ENCODE assay signal across 12 cellular contexts in the genomic region with DNA sequence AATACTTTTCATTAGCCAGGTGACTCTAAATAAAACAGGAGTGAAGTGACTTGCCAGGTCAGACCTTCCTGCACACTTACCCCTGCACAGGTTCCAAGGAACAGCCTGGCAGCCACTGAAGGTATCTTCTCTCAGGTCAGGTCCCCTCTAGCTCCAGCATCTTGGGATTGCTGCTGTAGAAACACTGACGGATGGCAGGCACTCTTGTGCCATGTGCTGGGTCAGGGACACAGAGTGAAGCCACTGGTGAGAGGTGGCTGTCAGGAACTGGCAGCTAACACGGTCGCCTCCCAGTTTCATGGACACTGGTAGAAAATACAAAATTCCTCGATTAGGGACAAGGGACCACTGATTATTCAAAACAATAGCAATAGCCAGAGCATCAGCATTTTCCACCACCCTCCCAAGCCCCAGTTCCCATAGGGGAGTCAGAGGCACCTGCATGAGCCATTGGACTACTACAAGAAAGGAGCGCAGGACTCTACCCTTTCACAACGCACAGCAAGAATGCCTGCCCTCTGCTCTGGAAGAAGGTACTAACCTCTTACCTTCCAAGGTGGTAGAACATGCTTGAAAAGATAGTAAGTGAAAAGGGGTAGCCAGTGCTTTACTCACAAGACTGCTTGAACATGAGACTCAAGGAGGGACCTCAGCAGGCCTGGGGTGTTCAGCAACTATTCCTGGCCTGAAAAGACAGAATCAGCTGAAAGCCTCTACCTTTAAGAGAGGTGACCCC. TPM values are rescaled to one million over a fixed set of nuclear protein-coding genes. Genes with fewer than 3 reads are reported as not detected.
DNase-seq lines count a peak whose midpoint lies in the region; ATAC-seq lines count a peak whose summit lies in the region.
"Had no signal": no experiment of that assay in that cellular context is flagged by ENCODE, and none has a peak within 500 bp of the region (broad histone marks: within the 10 kb centered on the region; RNA-seq: fewer than 3 reads in every experiment).

No MANE protein-coding gene starts in this region.

- no peaks in the 10 kb centered on the region for H3K9me3 Mint-ChIP-seq in CD8-positive, alpha-beta memory T cell
- no peaks in the 10 kb centered on the region for H3K9me3 Mint-ChIP-seq in activated naive CD8-positive, alpha-beta T cell treated with anti-CD3 and anti-CD28 coated beads, Interleukin-2, amount 50 U/mL, for 24 hours
- H3K9me3 Mint-ChIP-seq in natural killer cell treated with Interleukin-12 subunit alpha and Interleukin-12 subunit beta and Interleukin-15 and Interleukin-18, amount 100 ng/mL, for 72 hours = no peaks in the 10 kb centered on the region

- CTCF ChIA-PET in CD8-positive, alpha-beta memory T cell (lab: Charles Lee) = interaction anchor here (3.1 to 4.8 kb wide), 2 partner anchors 10 to 15 kb away, joined by 13 to 24 read pairs; partner anchors contain the start of gene CCM2

- peaks cover 29% of the 10 kb centered on the region for H3K36me3 ChIP-seq in CD8-positive, alpha-beta memory T cell (ENCODE audit: insufficient read depth, low read length)
- H3K36me3 ChIP-seq in KOPT-K1 (ENCODE audit: insufficient read depth, low read length) = peaks cover 49% of the 10 kb centered on the region

- H3K36me3 Mint-ChIP-seq in CD8-positive, alpha-beta memory T cell = peaks cover 7 to 55% (median 18%) of the 10 kb centered on the region in 3 donors
- H3K36me3 Mint-ChIP-seq in activated naive CD8-positive, alpha-beta T cell treated with anti-CD3 and anti-CD28 coated beads, Interleukin-2, amount 50 U/mL, for 24 hours (ENCODE audit: low read depth) = peaks cover 60% of the 10 kb centered on the region
- H3K36me3 Mint-ChIP-seq in natural killer cell treated with Interleukin-12 subunit alpha and Interleukin-12 subunit beta and Interleukin-15 and Interleukin-18, amount 100 ng/mL, for 72 hours = peaks cover 37% of the 10 kb centered on the region

- peak overlapping the region; percentile 44 to 98 (median 97) for H3K4me3 Mint-ChIP-seq in CD8-positive, alpha-beta memory T cell
- H3K4me3 Mint-ChIP-seq in activated naive CD8-positive, alpha-beta T cell treated with anti-CD3 and anti-CD28 coated beads, Interleukin-2, amount 50 U/mL, for 24 hours = peak overlapping the region; percentile 100
- H3K4me3 Mint-ChIP-seq in natural killer cell treated with Interleukin-12 subunit alpha and Interleukin-12 subunit beta and Interleukin-15 and Interleukin-18, amount 100 ng/mL, for 72 hours = peak overlapping the region; percentile 94

- no peak overlapping the region for H3K4me3 ChIP-seq in CD8-positive, alpha-beta memory T cell (ENCODE audit: low read length)
- H3K4me3 ChIP-seq: Peyer's patch had no signal

- no peak for ATAC-seq in activated naive CD8-positive, alpha-beta T cell treated with anti-CD3 and anti-CD28 coated beads, Interleukin-2, amount 50 U/mL, for 24 hours
- ATAC-seq in natural killer cell treated with Interleukin-12 subunit alpha and Interleukin-12 subunit beta and Interleukin-15 and Interleukin-18, amount 100 ng/mL, for 72 hours = no peak
- ATAC-seq in GM21360 (IDR thresholded peaks at IDR 0.05; ENCODE audit: unreplicated experiment) (no peak), GM18520 (IDR thresholded peaks at IDR 0.05; ENCODE audit: unreplicated experiment) (no peak), HG02623 (IDR thresholded peaks at IDR 0.05; ENCODE audit: unreplicated experiment) (no peak), HG03432 (IDR thresholded peaks at IDR 0.05; ENCODE audit: unreplicated experiment) (no peak)
- ATAC-seq: sciatic nerve had no signal

- peak overlapping the region; percentile 93 to 100 (median 99) for H3K27ac Mint-ChIP-seq in CD8-positive, alpha-beta memory T cell
- H3K27ac Mint-ChIP-seq in activated naive CD8-positive, alpha-beta T cell treated with anti-CD3 and anti-CD28 coated beads, Interleukin-2, amount 50 U/mL, for 24 hours = peak overlapping the region; percentile 99
- H3K27ac Mint-ChIP-seq in natural killer cell treated with Interleukin-12 subunit alpha and Interleukin-12 subunit beta and Interleukin-15 and Interleukin-18, amount 100 ng/mL, for 72 hours = peak overlapping the region; percentile 97 to 99

- H3K9me3 ChIP-seq in CD8-positive, alpha-beta memory T cell (ENCODE audit: low read length) = no peaks in the 10 kb centered on the region
- H3K9me3 ChIP-seq in KOPT-K1 (ENCODE audit: insufficient read depth, low read length, poor library complexity, severe bottlenecking) = no peaks in the 10 kb centered on the region
- H3K9me3 ChIP-seq: Peyer's patch had no signal

- no peak overlapping the region for H3K27ac ChIP-seq in CD8-positive, alpha-beta memory T cell (ENCODE audit: low read depth, low read length)
- peak overlapping the region; percentile 95 for H3K27ac ChIP-seq in KOPT-K1 (ENCODE audit: low read depth, low read length, poor library complexity, severe bottlenecking)

- no peak for DNase-seq in CD8-positive, alpha-beta memory T cell
- DNase-seq in activated naive CD8-positive, alpha-beta T cell treated with anti-CD3 and anti-CD28 coated beads, Interleukin-2, amount 50 U/mL, for 24 hours = no peak
- no peak for DNase-seq in natural killer cell treated with Interleukin-12 subunit alpha and Interleukin-12 subunit beta and Interleukin-15 and Interleukin-18, amount 100 ng/mL, for 72 hours (ENCODE audit: low spot score)
- DNase-seq: EL, NCI-H1105 treated with DMSO at 0.1 percent for 48 hours, Peyer's patch had no signal

- POLR2A ChIA-PET in CD8-positive, alpha-beta memory T cell (lab: Charles Lee) = no interaction called here

- H3K4me1 Mint-ChIP-seq in CD8-positive, alpha-beta memory T cell = peaks cover 73 to 89% (median 83%) of the 10 kb centered on the region in 3 donors
- peaks cover 81% of the 10 kb centered on the region for H3K4me1 Mint-ChIP-seq in activated naive CD8-positive, alpha-beta T cell treated with anti-CD3 and anti-CD28 coated beads, Interleukin-2, amount 50 U/mL, for 24 hours
- H3K4me1 Mint-ChIP-seq in natural killer cell treated with Interleukin-12 subunit alpha and Interleukin-12 subunit beta and Interleukin-15 and Interleukin-18, amount 100 ng/mL, for 72 hours (ENCODE audit: low read depth in 2 of 2) = peaks cover 67 to 81% of the 10 kb centered on the region in 2 donors

- H3K4me1 ChIP-seq in CD8-positive, alpha-beta memory T cell (ENCODE audit: insufficient read depth, low read length) = peaks cover 66% of the 10 kb centered on the region

- no peaks in the 10 kb centered on the region for H3K27me3 ChIP-seq in CD8-positive, alpha-beta memory T cell (ENCODE audit: insufficient read depth, low read length, poor library complexity, severe bottlenecking)
- H3K27me3 ChIP-seq: Peyer's patch had no signal

- H3K27me3 Mint-ChIP-seq in CD8-positive, alpha-beta memory T cell = no peaks in the 10 kb centered on the region
- no peaks in the 10 kb centered on the region for H3K27me3 Mint-ChIP-seq in activated naive CD8-positive, alpha-beta T cell treated with anti-CD3 and anti-CD28 coated beads, Interleukin-2, amount 50 U/mL, for 24 hours
- no peaks in the 10 kb centered on the region for H3K27me3 Mint-ChIP-seq in natural killer cell treated with Interleukin-12 subunit alpha and Interleukin-12 subunit beta and Interleukin-15 and Interleukin-18, amount 100 ng/mL, for 72 hours

RNA-seq across cellular contexts. Expression of gene MYO1G, which starts 5.1 kb away (rescaled TPM):
- 100 to 1,000 TPM; 363 to 374 TPM for total RNA-seq in CD8-positive, alpha-beta memory T cell
- polyA plus RNA-seq in CD8-positive, alpha-beta memory T cell = 182 TPM
- 100 to 1,000 TPM; 465 to 518 TPM for total RNA-seq in natural killer cell treated with Interleukin-12 subunit alpha and Interleukin-12 subunit beta and Interleukin-15 and Interleukin-18, amount 100 ng/mL, for 72 hours

RNA-seq across cellular contexts. Expression of gene CCM2, which starts 16.1 kb away (rescaled TPM):
- 10 to 100 TPM; 70.6 to 74.8 TPM for total RNA-seq in CD8-positive, alpha-beta memory T cell
- 81.1 TPM for polyA plus RNA-seq in CD8-positive, alpha-beta memory T cell
- total RNA-seq in natural killer cell treated with Interleukin-12 subunit alpha and Interleukin-12 subunit beta and Interleukin-15 and Interleukin-18, amount 100 ng/mL, for 72 hours = 10 to 100 TPM; 59.2 to 68.4 TPM
